In genomic region chr6:13946506-13946905, GRCh38 we compare ENCODE assay signal across 27 cellular contexts. TPM values are rescaled to one million over a fixed set of nuclear protein-coding genes. Genes with fewer than 3 reads are reported as not detected.
"Had no signal": no experiment of that assay in that cellular context is flagged by ENCODE, and none has a peak within 500 bp of the region (broad histone marks: within the 10 kb centered on the region; RNA-seq: fewer than 3 reads in every experiment).

No MANE protein-coding gene starts in this region.

- DNase-seq: colonic mucosa; cortex of kidney; dermis blood vessel endothelial cell; dorsolateral prefrontal cortex; effector CD4-positive, alpha-beta T cell; effector CD8-positive, alpha-beta T cell; effector memory CD4-positive, alpha-beta T cell; effector memory CD8-positive, alpha-beta T cell; endodermal cell; erythroblast; esophagus squamous epithelium; foreskin keratinocyte; foreskin melanocyte; gastrocnemius medialis; glutamatergic neuron; head of caudate nucleus; heart left ventricle; heart right ventricle had no signal

- H3K4me3 ChIP-seq: colonic mucosa, coronary artery, dorsolateral prefrontal cortex, esophagus muscularis mucosa, esophagus squamous epithelium, gastrocnemius medialis, gastroesophageal sphincter, heart left ventricle, heart right ventricle had no signal

- FAIRE-seq: colon, endometrium, endothelial cell of umbilical vein, frontal cortex had no signal

- H3K36me3 ChIP-seq: colonic mucosa, esophagus muscularis mucosa, esophagus squamous epithelium, gastrocnemius medialis, gastroesophageal sphincter, heart left ventricle, heart right ventricle had no signal

- H3K9me3 ChIP-seq: colonic mucosa, esophagus squamous epithelium, gastrocnemius medialis had no signal

- H3K27ac ChIP-seq: colonic mucosa, coronary artery, dorsolateral prefrontal cortex, epithelial cell of prostate, esophagus muscularis mucosa, esophagus squamous epithelium, foreskin keratinocyte, gastrocnemius medialis, gastroesophageal sphincter, heart left ventricle, heart right ventricle had no signal

- ATAC-seq: effector memory CD8-positive, alpha-beta T cell; esophagus mucosa; foreskin keratinocyte; gastrocnemius medialis; gastroesophageal sphincter; heart left ventricle; heart right ventricle had no signal

- H3K4me1 ChIP-seq: colonic mucosa, esophagus muscularis mucosa, esophagus squamous epithelium, foreskin keratinocyte, gastrocnemius medialis, gastroesophageal sphincter, heart left ventricle, heart right ventricle had no signal

- H3K27me3 ChIP-seq: colonic mucosa, foreskin keratinocyte, gastrocnemius medialis, gastroesophageal sphincter had no signal

RNA-seq across cellular contexts. Expression of gene RNF182, which starts 21.8 kb away (rescaled TPM):
- total RNA-seq: colonic mucosa had no signal
